In the genomic region with DNA sequence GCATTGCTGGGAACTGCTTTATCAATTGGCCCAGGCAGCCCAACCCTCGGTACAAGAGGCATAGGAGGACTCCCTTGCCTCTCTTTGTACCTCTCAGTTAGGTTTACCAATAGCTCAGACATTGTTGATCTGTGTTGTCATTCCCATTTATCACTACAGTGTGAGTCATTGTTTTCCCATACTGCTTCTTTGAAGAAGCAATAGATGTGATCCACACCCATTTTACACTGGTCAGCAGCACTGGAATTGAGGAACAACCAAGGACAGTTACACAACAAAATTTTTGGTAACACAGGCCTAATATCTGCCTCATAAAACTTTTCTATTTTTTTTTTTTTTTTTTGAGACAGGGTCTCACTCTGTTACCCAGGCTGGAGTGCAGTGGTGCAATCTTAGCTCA, we compare ENCODE assay signal across 2 cellular contexts.
TF ChIP-seq lines count a peak whose summit lies in the region.

No MANE protein-coding gene starts in this region.

TF ChIP-seq in A549, 52 proteins besides CTCF, POLR2A, EP300 and RAD21 (continues in another document):
- no peak for TF ChIP-seq BHLHE40 (IDR thresholded peaks at IDR 0.05; ENCODE audit: low read depth, low read length)
- TF ChIP-seq JUN (IDR thresholded peaks at IDR 0.05): no peak
- TF ChIP-seq CHD4 (IDR thresholded peaks at IDR 0.05; ENCODE audit: borderline replicate concordance): no peak
- TF ChIP-seq FOXS1 (CRISPR knock-in tag; IDR thresholded peaks at IDR 0.05): no peak
- peak; percentile 48; the same call in 1 of the 2 replicates for TF ChIP-seq GATA3 (IDR thresholded peaks at IDR 0.05; ENCODE audit: borderline replicate concordance)
- TF ChIP-seq CEBPB (IDR thresholded peaks at IDR 0.05): peak; percentile 28 to 56; a peak in 3 of 4 replicates
- peak; percentile 68 for TF ChIP-seq JUNB (IDR thresholded peaks at IDR 0.05)
- TF ChIP-seq RNF2 (IDR thresholded peaks at IDR 0.05; ENCODE audit: borderline replicate concordance, low read depth): no peak
- no peak for TF ChIP-seq ZNF302 (CRISPR knock-in tag; IDR thresholded peaks at IDR 0.05)
- TF ChIP-seq EHF (CRISPR knock-in tag; IDR thresholded peaks at IDR 0.05): no peak
- no peak for TF ChIP-seq CHD2 (IDR thresholded peaks at IDR 0.05; ENCODE audit: low read length, partially characterized antibody)
- TF ChIP-seq POLR2AphosphoS2 (conservative IDR thresholded peaks at IDR 0.05; ENCODE audit: low read length): no peak
- no peak for TF ChIP-seq SREBF2 (IDR thresholded peaks at IDR 0.05)
- TF ChIP-seq, protein P1, sequence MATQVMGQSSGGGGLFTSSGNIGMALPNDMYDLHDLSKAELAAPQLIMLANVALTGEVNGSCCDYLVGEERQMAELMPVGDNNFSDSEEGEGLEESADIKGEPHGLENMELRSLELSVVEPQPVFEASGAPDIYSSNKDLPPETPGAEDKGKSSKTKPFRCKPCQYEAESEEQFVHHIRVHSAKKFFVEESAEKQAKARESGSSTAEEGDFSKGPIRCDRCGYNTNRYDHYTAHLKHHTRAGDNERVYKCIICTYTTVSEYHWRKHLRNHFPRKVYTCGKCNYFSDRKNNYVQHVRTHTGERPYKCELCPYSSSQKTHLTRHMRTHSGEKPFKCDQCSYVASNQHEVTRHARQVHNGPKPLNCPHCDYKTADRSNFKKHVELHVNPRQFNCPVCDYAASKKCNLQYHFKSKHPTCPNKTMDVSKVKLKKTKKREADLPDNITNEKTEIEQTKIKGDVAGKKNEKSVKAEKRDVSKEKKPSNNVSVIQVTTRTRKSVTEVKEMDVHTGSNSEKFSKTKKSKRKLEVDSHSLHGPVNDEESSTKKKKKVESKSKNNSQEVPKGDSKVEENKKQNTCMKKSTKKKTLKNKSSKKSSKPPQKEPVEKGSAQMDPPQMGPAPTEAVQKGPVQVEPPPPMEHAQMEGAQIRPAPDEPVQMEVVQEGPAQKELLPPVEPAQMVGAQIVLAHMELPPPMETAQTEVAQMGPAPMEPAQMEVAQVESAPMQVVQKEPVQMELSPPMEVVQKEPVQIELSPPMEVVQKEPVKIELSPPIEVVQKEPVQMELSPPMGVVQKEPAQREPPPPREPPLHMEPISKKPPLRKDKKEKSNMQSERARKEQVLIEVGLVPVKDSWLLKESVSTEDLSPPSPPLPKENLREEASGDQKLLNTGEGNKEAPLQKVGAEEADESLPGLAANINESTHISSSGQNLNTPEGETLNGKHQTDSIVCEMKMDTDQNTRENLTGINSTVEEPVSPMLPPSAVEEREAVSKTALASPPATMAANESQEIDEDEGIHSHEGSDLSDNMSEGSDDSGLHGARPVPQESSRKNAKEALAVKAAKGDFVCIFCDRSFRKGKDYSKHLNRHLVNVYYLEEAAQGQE (IDR thresholded peaks at IDR 0.05): no peak
- TF ChIP-seq TFCP2L1 (CRISPR knock-in tag; IDR thresholded peaks at IDR 0.05): no peak
- TF ChIP-seq ZFP36 (IDR thresholded peaks at IDR 0.05; ENCODE audit: borderline replicate concordance, partially characterized antibody): no peak
- peak; percentile 57; the same call in 1 of the 2 replicates for TF ChIP-seq HOXB5 (CRISPR knock-in tag; IDR thresholded peaks at IDR 0.05)
- TF ChIP-seq ELK1 (IDR thresholded peaks at IDR 0.05; ENCODE audit: low read depth, low read length): no peak
- no peak for TF ChIP-seq MAZ (IDR thresholded peaks at IDR 0.05; ENCODE audit: borderline replicate concordance, low read depth, low read length)
- TF ChIP-seq HOXA7 (CRISPR knock-in tag; IDR thresholded peaks at IDR 0.05): no peak
- TF ChIP-seq, protein P2, sequence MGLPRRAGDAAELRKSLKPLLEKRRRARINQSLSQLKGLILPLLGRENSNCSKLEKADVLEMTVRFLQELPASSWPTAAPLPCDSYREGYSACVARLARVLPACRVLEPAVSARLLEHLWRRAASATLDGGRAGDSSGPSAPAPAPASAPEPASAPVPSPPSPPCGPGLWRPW (IDR thresholded peaks at IDR 0.05): no peak
- no peak for TF ChIP-seq FOSB (CRISPR knock-in tag; IDR thresholded peaks at IDR 0.05)
- TF ChIP-seq MAX (IDR thresholded peaks at IDR 0.05): no peak
- no peak for TF ChIP-seq NPAS2 (CRISPR knock-in tag; IDR thresholded peaks at IDR 0.05; ENCODE audit: borderline replicate concordance)
- TF ChIP-seq, protein P3, sequence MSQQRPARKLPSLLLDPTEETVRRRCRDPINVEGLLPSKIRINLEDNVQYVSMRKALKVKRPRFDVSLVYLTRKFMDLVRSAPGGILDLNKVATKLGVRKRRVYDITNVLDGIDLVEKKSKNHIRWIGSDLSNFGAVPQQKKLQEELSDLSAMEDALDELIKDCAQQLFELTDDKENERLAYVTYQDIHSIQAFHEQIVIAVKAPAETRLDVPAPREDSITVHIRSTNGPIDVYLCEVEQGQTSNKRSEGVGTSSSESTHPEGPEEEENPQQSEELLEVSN (IDR thresholded peaks at IDR 0.05; ENCODE audit: borderline replicate concordance, low read depth): no peak
- TF ChIP-seq PHF8 (IDR thresholded peaks at IDR 0.05; ENCODE audit: borderline replicate concordance, low read depth): no peak
- TF ChIP-seq CBX8 (IDR thresholded peaks at IDR 0.05): no peak
- TF ChIP-seq, protein P4, sequence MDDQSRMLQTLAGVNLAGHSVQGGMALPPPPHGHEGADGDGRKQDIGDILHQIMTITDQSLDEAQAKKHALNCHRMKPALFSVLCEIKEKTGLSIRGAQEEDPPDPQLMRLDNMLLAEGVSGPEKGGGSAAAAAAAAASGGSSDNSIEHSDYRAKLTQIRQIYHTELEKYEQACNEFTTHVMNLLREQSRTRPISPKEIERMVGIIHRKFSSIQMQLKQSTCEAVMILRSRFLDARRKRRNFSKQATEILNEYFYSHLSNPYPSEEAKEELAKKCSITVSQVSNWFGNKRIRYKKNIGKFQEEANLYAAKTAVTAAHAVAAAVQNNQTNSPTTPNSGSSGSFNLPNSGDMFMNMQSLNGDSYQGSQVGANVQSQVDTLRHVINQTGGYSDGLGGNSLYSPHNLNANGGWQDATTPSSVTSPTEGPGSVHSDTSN (IDR thresholded peaks at IDR 0.05): no peak
- TF ChIP-seq RARB (CRISPR knock-in tag; IDR thresholded peaks at IDR 0.05): no peak
- TF ChIP-seq FOSL2 (IDR thresholded peaks at IDR 0.05): peak; percentile 59; the same call in 1 of the 2 replicates
- peak; percentile 84 for TF ChIP-seq FOSL2 (CRISPR knock-in tag; IDR thresholded peaks at IDR 0.05)

TF ChIP-seq in HCT116, 20 proteins besides CTCF, POLR2A, EP300 and RAD21:
- no peak for TF ChIP-seq SRF (IDR thresholded peaks at IDR 0.05; ENCODE audit: low read depth)
- no peak for TF ChIP-seq SIN3A (IDR thresholded peaks at IDR 0.05; ENCODE audit: low read depth)
- TF ChIP-seq ATF3 (IDR thresholded peaks at IDR 0.05): no peak
- TF ChIP-seq SP1 (IDR thresholded peaks at IDR 0.05; ENCODE audit: low read depth): peak; percentile 24; the same call in 1 of the 2 replicates
- TF ChIP-seq ELF1 (IDR thresholded peaks at IDR 0.05; ENCODE audit: borderline replicate concordance, low read depth): no peak
- TF ChIP-seq CEBPB (IDR thresholded peaks at IDR 0.05; ENCODE audit: low read depth): no peak
- no peak for TF ChIP-seq YY1 (IDR thresholded peaks at IDR 0.05; ENCODE audit: extremely low read depth, insufficient replicate concordance, low read depth, low read length)
- no peak for TF ChIP-seq EZH2phosphoT487 (IDR thresholded peaks at IDR 0.05; ENCODE audit: borderline replicate concordance)
- peak; percentile 53 for TF ChIP-seq FOSL1 (IDR thresholded peaks at IDR 0.05; ENCODE audit: low read depth)
- TF ChIP-seq EZH2 (IDR thresholded peaks at IDR 0.05): no peak
- TF ChIP-seq ZFX (IDR thresholded peaks at IDR 0.05): no peak
- TF ChIP-seq CBX3 (IDR thresholded peaks at IDR 0.05; ENCODE audit: low read depth): no peak
- TF ChIP-seq TCF7L2 (IDR thresholded peaks at IDR 0.05; ENCODE audit: borderline replicate concordance, extremely low read depth, insufficient read depth, insufficient read length): peak; percentile 17
- TF ChIP-seq JUND (IDR thresholded peaks at IDR 0.05): peak; percentile 55
- TF ChIP-seq, protein P1 (IDR thresholded peaks at IDR 0.05; ENCODE audit: low read depth): no peak
